In genomic region chr17:2693561-2694380, GRCh38 we compare ENCODE assay signal across 1 cellular context.
TF ChIP-seq lines count a peak whose summit lies in the region.

No MANE protein-coding gene starts in this region.

TF ChIP-seq in K562, 482 proteins besides CTCF, POLR2A, EP300 and RAD21:
- TF ChIP-seq ZNF143 (CRISPR knock-in tag; IDR thresholded peaks at IDR 0.05) (no peak), ZNF445 (CRISPR knock-in tag; IDR thresholded peaks at IDR 0.05; ENCODE audit: low read depth) (no peak), ZZZ3 (IDR thresholded peaks at IDR 0.05) (no peak), POLR2G (IDR thresholded peaks at IDR 0.05; ENCODE audit: low read depth, low read length) (peak; percentile 17; the same call in 1 of the 2 replicates), ATF6 (CRISPR knock-in tag; IDR thresholded peaks at IDR 0.05) (no peak)
